Comparison of ENCODE assay signal across 22 cellular contexts in the genomic region with DNA sequence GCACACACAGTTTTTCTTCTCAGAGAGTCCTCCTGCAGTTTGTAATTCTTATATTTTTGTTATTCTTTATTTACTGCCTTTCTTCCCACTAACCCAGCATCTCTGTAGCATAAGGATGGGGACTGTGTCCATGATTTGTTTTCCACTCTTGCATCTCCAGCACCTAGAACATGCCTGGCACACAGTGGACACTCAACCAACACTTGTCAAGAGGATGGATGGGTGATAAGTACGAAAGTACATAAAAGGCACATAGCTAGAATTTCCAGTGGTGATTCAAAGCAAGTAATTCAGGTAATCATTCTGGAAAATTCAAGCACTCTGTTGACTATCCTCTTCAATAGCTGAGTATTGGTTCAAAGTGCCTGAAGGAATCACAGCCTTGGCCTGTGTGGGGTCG.
"Had no signal": no experiment of that assay in that cellular context is flagged by ENCODE, and none has a peak within 500 bp of the region (broad histone marks: within the 10 kb centered on the region; RNA-seq: fewer than 3 reads in every experiment).

No MANE protein-coding gene starts in this region.

- ATAC-seq: left cardiac atrium; left ventricle myocardium superior; naive thymus-derived CD4-positive, alpha-beta T cell; stimulated activated naive B cell treated with anti-CD40 and anti-IgM and Interleukin-4, amounts not matched to agents 10 μg/mL and 1 μg/mL and 100 μg/mL, for 72 hours had no signal

- H3K4me1 Mint-ChIP-seq: endodermal cell; naive thymus-derived CD4-positive, alpha-beta T cell; nephron progenitor cell; stimulated activated naive B cell treated with anti-CD40 and anti-IgM and Interleukin-4, amounts not matched to agents 10 μg/mL and 1 μg/mL and 100 μg/mL, for 72 hours had no signal

- H3K4me3 Mint-ChIP-seq: endodermal cell; naive thymus-derived CD4-positive, alpha-beta T cell; nephron progenitor cell; stimulated activated naive B cell treated with anti-CD40 and anti-IgM and Interleukin-4, amounts not matched to agents 10 μg/mL and 1 μg/mL and 100 μg/mL, for 72 hours had no signal

- H3K4me1 ChIP-seq: colonic mucosa, sigmoid colon, stomach, transverse colon had no signal

- H3K27ac Mint-ChIP-seq: endodermal cell; naive thymus-derived CD4-positive, alpha-beta T cell; nephron progenitor cell; stimulated activated naive B cell treated with anti-CD40 and anti-IgM and Interleukin-4, amounts not matched to agents 10 μg/mL and 1 μg/mL and 100 μg/mL, for 72 hours had no signal

- H3K9me3 ChIP-seq: colonic mucosa, neutrophil, sigmoid colon, stomach, thoracic aorta, transverse colon had no signal

- H3K27me3 ChIP-seq: colonic mucosa, hepatocyte, sigmoid colon, stomach, transverse colon had no signal

- H3K36me3 Mint-ChIP-seq: naive thymus-derived CD4-positive, alpha-beta T cell; stimulated activated naive B cell treated with anti-CD40 and anti-IgM and Interleukin-4, amounts not matched to agents 10 μg/mL and 1 μg/mL and 100 μg/mL, for 72 hours had no signal

- H3K9me3 Mint-ChIP-seq: endodermal cell; nephron progenitor cell; stimulated activated naive B cell treated with anti-CD40 and anti-IgM and Interleukin-4, amounts not matched to agents 10 μg/mL and 1 μg/mL and 100 μg/mL, for 72 hours had no signal

- H3K36me3 ChIP-seq: colonic mucosa, neutrophil, sigmoid colon, stomach, thoracic aorta, transverse colon had no signal

- DNase-seq: colonic mucosa; dermis blood vessel endothelial cell; effector CD4-positive, alpha-beta T cell; endodermal cell; foreskin melanocyte; kidney; left cardiac atrium; left ventricle myocardium superior; mammary epithelial cell; naive thymus-derived CD4-positive, alpha-beta T cell; nephron progenitor cell; sigmoid colon; stimulated activated CD4-positive, alpha-beta T cell treated with anti-CD3 and anti-CD28 coated beads, Interleukin-2, amount 100 ng/mL, for 24 hours; stimulated activated CD4-positive, alpha-beta T cell treated with anti-CD3 and anti-CD28 coated beads, Interleukin-4, amount 100 ng/mL, for 4 hours; stimulated activated naive B cell treated with anti-CD40 and anti-IgM and Interleukin-4, amounts not matched to agents 10 μg/mL and 1 μg/mL and 100 μg/mL, for 72 hours; stomach; substantia nigra; transverse colon had no signal

- H3K27ac ChIP-seq: colonic mucosa, hepatocyte, neutrophil, sigmoid colon, skin epidermis, stomach, thoracic aorta, transverse colon had no signal

- H3K4me3 ChIP-seq: colonic mucosa, hepatocyte, sigmoid colon, skin epidermis, stomach, thoracic aorta, transverse colon had no signal
